34 cellular contexts compared by ENCODE assay signal in the genomic region with DNA sequence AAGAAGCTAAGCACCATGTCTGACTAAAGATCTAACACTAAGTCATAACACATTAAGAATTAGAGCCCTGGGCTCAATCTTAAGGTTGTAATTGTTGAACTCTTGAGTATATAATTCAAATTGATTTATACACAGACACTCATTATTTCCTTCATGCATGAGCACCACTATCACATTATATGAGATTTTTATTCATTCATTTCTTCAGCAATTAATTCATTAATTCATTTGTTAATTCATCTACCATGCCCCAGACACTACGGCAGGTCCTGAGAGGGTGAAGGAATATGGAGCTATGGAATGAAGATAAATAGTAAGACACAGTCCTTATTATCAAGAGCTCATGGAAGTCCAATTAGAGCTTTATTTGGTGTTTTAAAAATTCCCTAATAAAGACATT. TPM values are rescaled to one million over a fixed set of nuclear protein-coding genes. Genes with fewer than 3 reads are reported as not detected.
"Had no signal": no experiment of that assay in that cellular context is flagged by ENCODE, and none has a peak within 500 bp of the region (broad histone marks: within the 10 kb centered on the region; RNA-seq: fewer than 3 reads in every experiment).

No MANE protein-coding gene starts in this region.

- H3K9me3 Mint-ChIP-seq: activated CD4-positive, alpha-beta memory T cell treated with anti-CD3 and anti-CD28 coated beads for 36 hours; activated CD4-positive, alpha-beta T cell treated with anti-CD3 and anti-CD28 coated beads, Interleukin-2, amount 10 ng/mL, durations not matched to agents 24 days and 14 days; activated naive CD4-positive, alpha-beta T cell treated with anti-CD3 and anti-CD28 coated beads, Interleukin-2, amount 10 ng/mL, durations not matched to agents 7 days and 5 days; activated naive CD8-positive, alpha-beta T cell treated with anti-CD3 and anti-CD28 coated beads, Interleukin-2, amount 10 ng/mL, durations not matched to agents 7 days and 5 days; activated naive CD8-positive, alpha-beta T cell treated with anti-CD3 and anti-CD28 coated beads, Interleukin-2, amount 50 U/mL, for 24 hours; brain had no signal

- H3K4me3 Mint-ChIP-seq: activated B cell treated with CpG ODN at 0.5 μM for 24 hours; activated CD4-positive, alpha-beta memory T cell treated with anti-CD3 and anti-CD28 coated beads for 36 hours; activated CD4-positive, alpha-beta T cell treated with anti-CD3 and anti-CD28 coated beads, Interleukin-2, amount 10 ng/mL, durations not matched to agents 24 days and 14 days; activated CD8-positive, alpha-beta memory T cell treated with anti-CD3 and anti-CD28 coated beads, Interleukin-2, amount 10 ng/mL, durations not matched to agents 7 days and 5 days; activated CD8-positive, alpha-beta T cell treated with anti-CD3 and anti-CD28 coated beads for 36 hours; activated naive CD4-positive, alpha-beta T cell treated with anti-CD3 and anti-CD28 coated beads, Interleukin-2, amount 10 ng/mL, durations not matched to agents 7 days and 5 days; activated naive CD4-positive, alpha-beta T cell treated with anti-CD3 and anti-CD28 coated beads, Interleukin-2, amount 50 U/mL, for 24 hours; activated naive CD8-positive, alpha-beta T cell; activated naive CD8-positive, alpha-beta T cell treated with anti-CD3 and anti-CD28 coated beads, Interleukin-2, amount 10 ng/mL, durations not matched to agents 7 days and 5 days; activated naive CD8-positive, alpha-beta T cell treated with anti-CD3 and anti-CD28 coated beads, Interleukin-2, amount 50 U/mL, for 24 hours; activated T-cell treated with anti-CD3 and anti-CD28 coated beads, Interleukin-2, amount 50 U/mL, for 24 hours; brain; T-helper 1 cell treated with Interleukin-12 subunit alpha and Interleukin-12 subunit beta and Interleukin-4 antibody, amounts not matched to agents 30 μg/mL and 1 μg/mL, for 36 hours; T-helper 2 cell treated with Interferon-gamma antibody and Interleukin-4, amounts not matched to agents 5 μg/mL and 100 μg/mL, for 36 hours had no signal

- H3K9me3 ChIP-seq: ascending aorta had no signal

- DNase-seq: activated B cell treated with CpG ODN at 0.5 μM for 24 hours; activated CD4-positive, alpha-beta memory T cell treated with anti-CD3 and anti-CD28 coated beads for 36 hours; activated CD4-positive, alpha-beta T cell treated with anti-CD3 and anti-CD28 coated beads for 4 hours; activated CD4-positive, alpha-beta T cell treated with anti-CD3 and anti-CD28 coated beads, Interleukin-2, amount 10 ng/mL, durations not matched to agents 24 days and 14 days; activated CD4-positive, alpha-beta T cell treated with anti-CD3 and anti-CD28 coated beads, Interleukin-2, amount 50 U/mL, for 1 hour; activated CD4-positive, alpha-beta T cell treated with anti-CD3 and anti-CD28 coated beads, Interleukin-2, amount 50 U/mL, for 4 hours; activated CD4-positive, CD25-positive, alpha-beta regulatory T cell treated with anti-CD3 and anti-CD28 coated beads, Interleukin-2, amount 50 U/mL, for 72 hours; activated CD8-positive, alpha-beta memory T cell treated with anti-CD3 and anti-CD28 coated beads for 24 hours; activated CD8-positive, alpha-beta memory T cell treated with anti-CD3 and anti-CD28 coated beads, Interleukin-2, amount 10 ng/mL, durations not matched to agents 7 days and 5 days; activated CD8-positive, alpha-beta memory T cell treated with anti-CD3 and anti-CD28 coated beads, Interleukin-2, amount 50 U/mL, for 48 hours; activated CD8-positive, alpha-beta T cell treated with anti-CD3 and anti-CD28 coated beads for 36 hours; activated effector memory CD4-positive, alpha-beta T cell treated with Interleukin-2 at 50 U/mL for 16 hours; activated gamma-delta T cell; activated naive CD4-positive, alpha-beta T cell treated with anti-CD3 and anti-CD28 coated beads, Interleukin-2, amount 10 ng/mL, durations not matched to agents 7 days and 5 days; activated naive CD4-positive, alpha-beta T cell treated with Interleukin-2 at 50 U/mL for 16 hours; activated naive CD8-positive, alpha-beta T cell treated with anti-CD3 and anti-CD28 coated beads, Interleukin-2, amount 10 ng/mL, durations not matched to agents 7 days and 5 days; activated naive CD8-positive, alpha-beta T cell treated with anti-CD3 and anti-CD28 coated beads, Interleukin-2, amount 50 U/mL, for 24 hours; activated T-cell treated with anti-CD3 and anti-CD28 coated beads, Interleukin-2, amount 50 U/mL, for 24 hours; activated T-cell treated with anti-CD3 and anti-CD28 coated beads, Interleukin-2, amount 50 U/mL, for 48 hours; amygdala; anterior cingulate cortex; central memory CD4-positive, alpha-beta T cell; T-helper 1 cell; T-helper 2 cell; T-helper 9 cell had no signal

- H3K4me1 ChIP-seq: ascending aorta had no signal

- H3K27ac Mint-ChIP-seq: activated B cell treated with CpG ODN at 0.5 μM for 24 hours; activated CD4-positive, alpha-beta memory T cell treated with anti-CD3 and anti-CD28 coated beads for 36 hours; activated CD4-positive, alpha-beta T cell treated with anti-CD3 and anti-CD28 coated beads, Interleukin-2, amount 10 ng/mL, durations not matched to agents 24 days and 14 days; activated CD8-positive, alpha-beta memory T cell treated with anti-CD3 and anti-CD28 coated beads, Interleukin-2, amount 10 ng/mL, durations not matched to agents 7 days and 5 days; activated CD8-positive, alpha-beta T cell treated with anti-CD3 and anti-CD28 coated beads for 36 hours; activated naive CD4-positive, alpha-beta T cell treated with anti-CD3 and anti-CD28 coated beads, Interleukin-2, amount 10 ng/mL, durations not matched to agents 7 days and 5 days; activated naive CD4-positive, alpha-beta T cell treated with anti-CD3 and anti-CD28 coated beads, Interleukin-2, amount 50 U/mL, for 24 hours; activated naive CD8-positive, alpha-beta T cell; activated naive CD8-positive, alpha-beta T cell treated with anti-CD3 and anti-CD28 coated beads, Interleukin-2, amount 10 ng/mL, durations not matched to agents 7 days and 5 days; activated naive CD8-positive, alpha-beta T cell treated with anti-CD3 and anti-CD28 coated beads, Interleukin-2, amount 50 U/mL, for 24 hours; activated T-cell treated with anti-CD3 and anti-CD28 coated beads, Interleukin-2, amount 50 U/mL, for 24 hours; activated T-helper 2 cell treated with anti-CD3 and anti-CD28 coated beads, Interferon-gamma antibody, Interleukin-2, Interleukin-4, amounts not matched to agents 10 μg/mL and 5 μg/mL and 100 μg/mL, durations not matched to agents 14 hours and 24 hours and 36 hours; T-helper 1 cell treated with Interleukin-12 subunit alpha and Interleukin-12 subunit beta and Interleukin-4 antibody, amounts not matched to agents 30 μg/mL and 1 μg/mL, for 36 hours; T-helper 2 cell treated with Interferon-gamma antibody and Interleukin-4, amounts not matched to agents 5 μg/mL and 100 μg/mL, for 36 hours had no signal

- H3K4me1 Mint-ChIP-seq: activated B cell treated with CpG ODN at 0.5 μM for 24 hours; activated CD4-positive, alpha-beta T cell treated with anti-CD3 and anti-CD28 coated beads, Interleukin-2, amount 10 ng/mL, durations not matched to agents 24 days and 14 days; activated CD8-positive, alpha-beta memory T cell treated with anti-CD3 and anti-CD28 coated beads, Interleukin-2, amount 10 ng/mL, durations not matched to agents 7 days and 5 days; activated naive CD4-positive, alpha-beta T cell treated with anti-CD3 and anti-CD28 coated beads, Interleukin-2, amount 10 ng/mL, durations not matched to agents 7 days and 5 days; activated naive CD4-positive, alpha-beta T cell treated with anti-CD3 and anti-CD28 coated beads, Interleukin-2, amount 50 U/mL, for 24 hours; activated naive CD8-positive, alpha-beta T cell treated with anti-CD3 and anti-CD28 coated beads, Interleukin-2, amount 10 ng/mL, durations not matched to agents 7 days and 5 days; activated naive CD8-positive, alpha-beta T cell treated with anti-CD3 and anti-CD28 coated beads, Interleukin-2, amount 50 U/mL, for 24 hours had no signal

- H3K4me3 ChIP-seq: ascending aorta had no signal

- FAIRE-seq: bronchial epithelial cell had no signal

- H3K36me3 ChIP-seq: ascending aorta had no signal

- ATAC-seq: activated CD8-positive, alpha-beta memory T cell treated with anti-CD3 and anti-CD28 coated beads, Interleukin-2, amount 10 ng/mL, durations not matched to agents 7 days and 5 days; activated CD8-positive, alpha-beta T cell treated with anti-CD3 and anti-CD28 coated beads for 36 hours; activated naive CD8-positive, alpha-beta T cell treated with anti-CD3 and anti-CD28 coated beads, Interleukin-2, amount 50 U/mL, for 24 hours had no signal

- H3K27me3 Mint-ChIP-seq: activated B cell treated with CpG ODN at 0.5 μM for 24 hours; activated CD4-positive, alpha-beta memory T cell treated with anti-CD3 and anti-CD28 coated beads for 36 hours; activated CD4-positive, alpha-beta T cell treated with anti-CD3 and anti-CD28 coated beads, Interleukin-2, amount 10 ng/mL, durations not matched to agents 24 days and 14 days; activated CD8-positive, alpha-beta memory T cell treated with anti-CD3 and anti-CD28 coated beads, Interleukin-2, amount 10 ng/mL, durations not matched to agents 7 days and 5 days; activated CD8-positive, alpha-beta T cell treated with anti-CD3 and anti-CD28 coated beads for 36 hours; activated naive CD4-positive, alpha-beta T cell treated with anti-CD3 and anti-CD28 coated beads, Interleukin-2, amount 10 ng/mL, durations not matched to agents 7 days and 5 days; activated naive CD4-positive, alpha-beta T cell treated with anti-CD3 and anti-CD28 coated beads, Interleukin-2, amount 50 U/mL, for 24 hours; activated naive CD8-positive, alpha-beta T cell; activated naive CD8-positive, alpha-beta T cell treated with anti-CD3 and anti-CD28 coated beads, Interleukin-2, amount 10 ng/mL, durations not matched to agents 7 days and 5 days; activated naive CD8-positive, alpha-beta T cell treated with anti-CD3 and anti-CD28 coated beads, Interleukin-2, amount 50 U/mL, for 24 hours; activated T-cell treated with anti-CD3 and anti-CD28 coated beads, Interleukin-2, amount 50 U/mL, for 24 hours; brain had no signal

- H3K36me3 Mint-ChIP-seq: activated CD4-positive, alpha-beta memory T cell treated with anti-CD3 and anti-CD28 coated beads for 36 hours; activated CD8-positive, alpha-beta memory T cell treated with anti-CD3 and anti-CD28 coated beads, Interleukin-2, amount 10 ng/mL, durations not matched to agents 7 days and 5 days; activated naive CD4-positive, alpha-beta T cell treated with anti-CD3 and anti-CD28 coated beads, Interleukin-2, amount 10 ng/mL, durations not matched to agents 7 days and 5 days; activated naive CD4-positive, alpha-beta T cell treated with anti-CD3 and anti-CD28 coated beads, Interleukin-2, amount 50 U/mL, for 24 hours; activated naive CD8-positive, alpha-beta T cell; activated naive CD8-positive, alpha-beta T cell treated with anti-CD3 and anti-CD28 coated beads, Interleukin-2, amount 10 ng/mL, durations not matched to agents 7 days and 5 days; brain had no signal

- H3K27ac ChIP-seq: ascending aorta, VCaP had no signal

- H3K27me3 ChIP-seq: ascending aorta had no signal

RNA-seq across cellular contexts. Expression of a gene that starts 41.9 kb away (rescaled TPM):
- total RNA-seq: activated B cell treated with CpG ODN at 0.5 μM for 24 hours; activated CD4-positive, alpha-beta T cell treated with anti-CD3 and anti-CD28 coated beads, Interleukin-2, amount 10 ng/mL, durations not matched to agents 24 days and 14 days had no signal
